Comparison of ENCODE assay signal across 32 cellular contexts in genomic region chr4:2385450-2386020, GRCh38. TPM values are rescaled to one million over a fixed set of nuclear protein-coding genes. Genes with fewer than 3 reads are reported as not detected.
"Had no signal": no experiment of that assay in that cellular context is flagged by ENCODE, and none has a peak within 500 bp of the region (broad histone marks: within the 10 kb centered on the region; RNA-seq: fewer than 3 reads in every experiment).

No MANE protein-coding gene starts in this region.

- H3K27me3 Mint-ChIP-seq: activated CD4-positive, alpha-beta memory T cell treated with anti-CD3 and anti-CD28 coated beads, Interleukin-2, amount 10 ng/mL, durations not matched to agents 7 days and 5 days; activated CD4-positive, alpha-beta T cell treated with anti-CD3 and anti-CD28 coated beads, Interleukin-2, amount 10 ng/mL, durations not matched to agents 7 days and 5 days; activated naive CD4-positive, alpha-beta T cell treated with anti-CD3 and anti-CD28 coated beads, Interleukin-2, amount 50 U/mL, for 24 hours; activated T-cell treated with anti-CD3 and anti-CD28 coated beads, Interleukin-2, amount 50 U/mL, for 24 hours had no signal

- ATAC-seq: activated naive CD8-positive, alpha-beta T cell treated with anti-CD3 and anti-CD28 coated beads, Interleukin-2, amount 50 U/mL, for 24 hours; foreskin keratinocyte; heart right ventricle; left ventricle myocardium superior; naive thymus-derived CD4-positive, alpha-beta T cell; sciatic nerve; stimulated activated naive B cell treated with anti-CD40 and anti-IgM and Interleukin-4, amounts not matched to agents 10 μg/mL and 1 μg/mL and 100 μg/mL, for 72 hours; WTC11 had no signal

- H3K4me3 ChIP-seq: esophagus muscularis mucosa, heart right ventricle, stomach, thyroid gland, upper lobe of left lung, vagina had no signal

- H3K27me3 ChIP-seq: esophagus muscularis mucosa, heart right ventricle, thyroid gland, upper lobe of left lung, vagina had no signal

- H3K4me1 Mint-ChIP-seq: activated CD4-positive, alpha-beta T cell treated with anti-CD3 and anti-CD28 coated beads, Interleukin-2, amount 10 ng/mL, durations not matched to agents 7 days and 5 days had no signal

- H3K27ac ChIP-seq: esophagus muscularis mucosa, foreskin keratinocyte, heart right ventricle, stomach, thyroid gland, upper lobe of left lung, vagina had no signal

- DNase-seq: activated CD4-positive, alpha-beta memory T cell treated with anti-CD3 and anti-CD28 coated beads, Interleukin-2, amount 10 ng/mL, durations not matched to agents 7 days and 5 days; activated CD4-positive, alpha-beta T cell treated with anti-CD3 and anti-CD28 coated beads for 1 hour; activated CD4-positive, alpha-beta T cell treated with anti-CD3 and anti-CD28 coated beads, Interleukin-2, amount 10 ng/mL, durations not matched to agents 7 days and 5 days; activated CD8-positive, alpha-beta memory T cell treated with anti-CD3 and anti-CD28 coated beads, Interleukin-2, amount 50 U/mL, for 48 hours; activated naive CD8-positive, alpha-beta T cell treated with anti-CD3 and anti-CD28 coated beads, Interleukin-2, amount 50 U/mL, for 24 hours; activated T-cell treated with anti-CD3 and anti-CD28 coated beads, Interleukin-2, amount 50 U/mL, for 24 hours; amygdala; caudate nucleus; foreskin keratinocyte; heart right ventricle; left ventricle myocardium superior; mammary epithelial cell; midbrain; naive thymus-derived CD4-positive, alpha-beta T cell; small intestine; stimulated activated CD4-positive, alpha-beta T cell treated with anti-CD3 and anti-CD28 coated beads, Interleukin-1b, Interleukin-23, amount 100 ng/mL, for 48 hours; stimulated activated CD4-positive, alpha-beta T cell treated with anti-CD3 and anti-CD28 coated beads, Interleukin-4, amount 100 ng/mL, for 4 hours; stimulated activated CD8-positive, alpha-beta memory T cell treated with anti-CD3 and anti-CD28 coated beads, Interleukin-4, amount 100 ng/mL, for 48 hours; stimulated activated naive B cell treated with anti-CD40 and anti-IgM and Interleukin-4, amounts not matched to agents 10 μg/mL and 1 μg/mL and 100 μg/mL, for 72 hours; stomach; T-helper 1 cell; T1000; thyroid gland; upper lobe of left lung had no signal

- H3K36me3 Mint-ChIP-seq: activated naive CD4-positive, alpha-beta T cell treated with anti-CD3 and anti-CD28 coated beads, Interleukin-2, amount 50 U/mL, for 24 hours had no signal

- H3K9me3 ChIP-seq: heart right ventricle, stomach, thyroid gland, upper lobe of left lung, vagina had no signal

- H3K9me3 Mint-ChIP-seq: activated CD4-positive, alpha-beta memory T cell treated with anti-CD3 and anti-CD28 coated beads, Interleukin-2, amount 10 ng/mL, durations not matched to agents 7 days and 5 days; activated CD4-positive, alpha-beta T cell treated with anti-CD3 and anti-CD28 coated beads, Interleukin-2, amount 10 ng/mL, durations not matched to agents 7 days and 5 days; activated naive CD4-positive, alpha-beta T cell treated with anti-CD3 and anti-CD28 coated beads, Interleukin-2, amount 50 U/mL, for 24 hours; activated naive CD8-positive, alpha-beta T cell treated with anti-CD3 and anti-CD28 coated beads, Interleukin-2, amount 50 U/mL, for 24 hours; activated T-helper 2 cell treated with anti-CD3 and anti-CD28 coated beads, Interferon-gamma antibody, Interleukin-2, Interleukin-4, amounts not matched to agents 10 μg/mL and 5 μg/mL and 100 μg/mL, durations not matched to agents 14 hours and 24 hours and 36 hours had no signal

- H3K27ac Mint-ChIP-seq: activated CD4-positive, alpha-beta memory T cell treated with anti-CD3 and anti-CD28 coated beads, Interleukin-2, amount 10 ng/mL, durations not matched to agents 7 days and 5 days; activated naive CD4-positive, alpha-beta T cell treated with anti-CD3 and anti-CD28 coated beads, Interleukin-2, amount 50 U/mL, for 24 hours; activated naive CD8-positive, alpha-beta T cell treated with anti-CD3 and anti-CD28 coated beads, Interleukin-2, amount 50 U/mL, for 24 hours; activated T-helper 2 cell treated with anti-CD3 and anti-CD28 coated beads, Interferon-gamma antibody, Interleukin-2, Interleukin-4, amounts not matched to agents 10 μg/mL and 5 μg/mL and 100 μg/mL, durations not matched to agents 14 hours and 24 hours and 36 hours; stimulated activated naive B cell treated with anti-CD40 and anti-IgM and Interleukin-4, amounts not matched to agents 10 μg/mL and 1 μg/mL and 100 μg/mL, for 72 hours; WTC11 had no signal

- H3K36me3 ChIP-seq: esophagus muscularis mucosa, heart right ventricle, stomach, thyroid gland, upper lobe of left lung, vagina had no signal

- H3K4me3 Mint-ChIP-seq: activated CD4-positive, alpha-beta memory T cell treated with anti-CD3 and anti-CD28 coated beads, Interleukin-2, amount 10 ng/mL, durations not matched to agents 7 days and 5 days; activated CD4-positive, alpha-beta T cell treated with anti-CD3 and anti-CD28 coated beads, Interleukin-2, amount 10 ng/mL, durations not matched to agents 7 days and 5 days; activated naive CD4-positive, alpha-beta T cell treated with anti-CD3 and anti-CD28 coated beads, Interleukin-2, amount 50 U/mL, for 24 hours; activated naive CD8-positive, alpha-beta T cell treated with anti-CD3 and anti-CD28 coated beads, Interleukin-2, amount 50 U/mL, for 24 hours; activated T-cell treated with anti-CD3 and anti-CD28 coated beads, Interleukin-2, amount 50 U/mL, for 24 hours; naive thymus-derived CD4-positive, alpha-beta T cell; stimulated activated naive B cell treated with anti-CD40 and anti-IgM and Interleukin-4, amounts not matched to agents 10 μg/mL and 1 μg/mL and 100 μg/mL, for 72 hours; WTC11 had no signal

RNA-seq across cellular contexts. Expression of gene CFAP99, which starts 33.2 kb away (rescaled TPM):
- total RNA-seq: activated CD4-positive, alpha-beta T cell treated with anti-CD3 and anti-CD28 coated beads, Interleukin-2, amount 10 ng/mL, durations not matched to agents 7 days and 5 days; activated T-helper 2 cell treated with anti-CD3 and anti-CD28 coated beads, Interferon-gamma antibody, Interleukin-2, Interleukin-4, amounts not matched to agents 10 μg/mL and 5 μg/mL and 100 μg/mL, durations not matched to agents 14 hours and 24 hours and 36 hours; foreskin keratinocyte; heart right ventricle; left ventricle myocardium superior; mammary epithelial cell; osteocyte; posterior vena cava; sciatic nerve; vagina; WTC11 had no signal
